ENCODE assay signal across 8 cellular contexts in the genomic region with DNA sequence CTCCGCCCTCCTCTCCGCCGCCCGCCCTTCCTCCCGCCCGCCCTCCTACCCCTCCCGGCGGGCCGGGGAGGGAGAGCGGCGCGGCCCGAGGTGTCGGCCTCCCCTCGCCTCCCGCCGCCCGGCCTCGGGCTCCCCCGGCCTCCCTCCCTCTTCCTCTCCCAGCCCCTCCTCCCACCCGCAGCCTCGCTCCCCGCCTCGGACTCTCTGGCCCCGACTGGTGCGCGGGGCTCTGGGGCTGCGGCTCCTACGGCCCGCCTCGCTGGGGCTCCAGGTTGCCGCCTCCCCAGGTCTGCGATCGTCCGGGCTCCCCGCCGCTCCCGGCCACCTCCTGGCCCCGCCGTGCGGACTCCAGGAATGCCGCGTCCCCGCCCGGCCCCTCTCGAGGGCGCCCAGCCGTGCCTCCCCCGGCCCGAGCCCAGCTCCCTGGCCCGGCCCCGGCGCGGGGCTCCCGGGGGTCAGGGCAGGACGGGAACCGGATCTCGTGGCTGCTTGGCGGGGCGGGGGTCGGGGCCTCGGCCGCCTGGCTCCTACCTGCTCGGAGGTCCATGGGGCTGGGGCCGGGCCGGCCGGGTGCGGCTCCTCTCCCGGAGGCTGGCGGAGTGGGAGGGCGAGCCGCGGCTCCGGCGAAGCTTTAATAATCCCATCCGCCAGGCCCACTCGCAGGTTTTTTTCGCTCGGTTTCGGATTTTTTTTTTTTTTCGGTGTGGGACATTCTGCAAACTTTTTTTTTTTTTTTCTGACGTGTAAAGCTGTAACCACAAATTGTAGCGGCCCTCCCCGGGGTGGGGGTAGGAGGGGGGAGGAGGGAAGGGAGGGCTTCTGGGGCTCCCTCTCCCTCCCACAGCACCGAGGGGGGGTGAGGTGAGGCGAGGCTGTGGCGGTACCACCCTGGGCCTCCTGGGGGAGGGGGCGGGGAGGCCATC. TPM values are rescaled to one million over a fixed set of nuclear protein-coding genes. Genes with fewer than 3 reads are reported as not detected.
DNase-seq lines count a peak whose midpoint lies in the region; ATAC-seq, FAIRE-seq and TF ChIP-seq lines count a peak whose summit lies in the region.

A gene (minus strand): TSS at position 606 of the 923 bp plus-strand sequence. CDS start 59 bp downstream, at position 547.

- FAIRE-seq in urothelium cell line (lab: Jason Lieb, UNC), result no peak

- H3K9me3 ChIP-seq in NT2/D1 (ENCODE audit: insufficient read depth, low read length), result no peaks in the 10 kb centered on the region

- DNase-seq in stimulated activated CD4-positive, alpha-beta T cell treated with anti-CD3 and anti-CD28 coated beads, Interleukin-12 subunit alpha, Interleukin-12 subunit beta, amount 100 ng/mL, for 4 hours, result peak; percentile 48
- no peak for DNase-seq in stimulated activated CD4-positive, alpha-beta T cell treated with anti-CD3 and anti-CD28 coated beads, Interleukin-2, amount 100 ng/mL, for 48 hours
- DNase-seq in NT2/D1 (ENCODE audit: low read depth, low spot score), result no peak
- peak; percentile 62 to 69 for DNase-seq in activated T-helper 1 cell treated with anti-CD3 and anti-CD28 coated beads, Interleukin-2, amount 50 U/mL, for 16 hours (ENCODE audit: low read depth in 1 of 2, low spot score in 1 of 2)
- peak; percentile 82 for DNase-seq in fibroblast of peridontal ligament (ENCODE audit: extremely low read depth)
- peak; percentile 51 for DNase-seq in neural crest cell (ENCODE audit: low read depth, low spot score)
- peak; percentile 84 for DNase-seq in urothelium cell line (ENCODE audit: low spot score)

- H3K27me3 Mint-ChIP-seq in neural crest cell (ENCODE audit: low read depth), result peaks cover 46% of the 10 kb centered on the region

- H3K9ac ChIP-seq in NT2/D1 (ENCODE audit: insufficient read length, low read depth), result peak within 1 kb of the TSS; percentile 87

- no peak for TF ChIP-seq CTCF in neural crest cell (conservative IDR thresholded peaks at IDR 0.05)

- peaks cover 33% of the 10 kb centered on the region for H3K4me1 Mint-ChIP-seq in neural crest cell

- peaks cover 10% of the 10 kb centered on the region for H3K36me3 ChIP-seq in NT2/D1 (ENCODE audit: insufficient read depth, insufficient read length, low read length)

- H3K4me1 ChIP-seq in NT2/D1 (ENCODE audit: insufficient read depth, insufficient read length), result peaks cover 42% of the 10 kb centered on the region

- H3K9me3 Mint-ChIP-seq in neural crest cell, result no peaks in the 10 kb centered on the region

- peak within 1 kb of the TSS; percentile 62 for H3K4me3 ChIP-seq in NT2/D1 (ENCODE audit: insufficient read length, low read depth)

- H3K27ac Mint-ChIP-seq in neural crest cell (ENCODE audit: unreplicated experiment), result peak within 1 kb of the TSS; percentile 83

- H3K27me3 ChIP-seq in NT2/D1 (ENCODE audit: insufficient read depth, insufficient read length), result peaks cover 28% of the 10 kb centered on the region

- peak within 1 kb of the TSS; percentile 92 for H3K4me3 Mint-ChIP-seq in neural crest cell

- no peaks in the 10 kb centered on the region for H3K36me3 Mint-ChIP-seq in neural crest cell (ENCODE audit: low read depth)

- no peak for ATAC-seq in GM18502 (IDR thresholded peaks at IDR 0.05; ENCODE audit: poor library complexity, unreplicated experiment)

RNA-seq across cellular contexts. Expression of the gene that starts here (rescaled TPM):
- total RNA-seq in neural crest cell, result 0.41 and 0.68 TPM in 2 replicates

Comparison
In these comparisons a context has a peak if more than half of its experiments do, and no peak if none do; other contexts are left out.
1. DNase-seq: peak in stimulated activated CD4-positive, alpha-beta T cell treated with anti-CD3 and anti-CD28 coated beads, Interleukin-12 subunit alpha, Interleukin-12 subunit beta, amount 100 ng/mL, for 4 hours (single experiment), activated T-helper 1 cell treated with anti-CD3 and anti-CD28 coated beads, Interleukin-2, amount 50 U/mL, for 16 hours (2 of 2), fibroblast of peridontal ligament (single experiment) and urothelium cell line (single experiment); none in stimulated activated CD4-positive, alpha-beta T cell treated with anti-CD3 and anti-CD28 coated beads, Interleukin-2, amount 100 ng/mL, for 48 hours (0 of 2) and NT2/D1 (single experiment).
2. Peak in DNase-seq in neural crest cell; RNA of the gene not detected or under 1 TPM.